In genomic region chr7:2909471-2910039, GRCh38 we compare ENCODE assay signal across 24 cellular contexts.
DNase-seq lines count a peak whose midpoint lies in the region; ATAC-seq and TF ChIP-seq lines count a peak whose summit lies in the region.
"Had no signal": no experiment of that assay in that cellular context is flagged by ENCODE, and none has a peak within 500 bp of the region (broad histone marks: within the 10 kb centered on the region; RNA-seq: fewer than 3 reads in every experiment).

No MANE protein-coding gene starts in this region.

- H3K79me2 ChIP-seq in OCI-LY1 (ENCODE audit: insufficient read depth, low read length): no peaks in the 10 kb centered on the region

- intact Hi-C loops in activated T-helper 2 cell treated with anti-CD3 and anti-CD28 coated beads, Interferon-gamma antibody, Interleukin-2, Interleukin-4, amounts not matched to agents 10 μg/mL and 5 μg/mL and 100 μg/mL, durations not matched to agents 14 hours and 24 hours and 36 hours (cut with micrococcal nuclease): no loop called here

- H3K4me3 Mint-ChIP-seq in activated T-cell treated with anti-CD3 and anti-CD28 coated beads, Interleukin-2, amount 50 U/mL, for 24 hours: no peak overlapping the region
- H3K4me3 Mint-ChIP-seq in activated T-cell treated with anti-CD3 and anti-CD28 coated beads, Interleukin-2, amount 50 U/mL, for 72 hours: no peak overlapping the region
- no peak overlapping the region for H3K4me3 Mint-ChIP-seq in memory B cell
- peak overlapping the region in 1 of 2 donors; percentile 32 for H3K4me3 Mint-ChIP-seq in stimulated activated naive B cell treated with anti-CD40 and anti-IgM and Interleukin-4, amounts not matched to agents 10 μg/mL and 1 μg/mL and 100 μg/mL, for 72 hours
- H3K4me3 Mint-ChIP-seq in activated T-helper 2 cell treated with anti-CD3 and anti-CD28 coated beads, Interferon-gamma antibody, Interleukin-2, Interleukin-4, amounts not matched to agents 10 μg/mL and 5 μg/mL and 100 μg/mL, durations not matched to agents 14 hours and 24 hours and 36 hours (ENCODE audit: low read depth): no peak overlapping the region
- H3K4me3 Mint-ChIP-seq: CD14-positive monocyte; CD4-positive, alpha-beta T cell; CD8-positive, alpha-beta memory T cell had no signal

- no peaks in the 10 kb centered on the region for H4K20me1 ChIP-seq in OCI-LY1 (ENCODE audit: insufficient read depth, low read length)
- H4K20me1 ChIP-seq: BLaER1 treated with 17β-estradiol and CSF1 and Interleukin-3, amounts not matched to agents 10 nM and 100 nM had no signal

- H3K4me2 ChIP-seq in OCI-LY1 (ENCODE audit: low read length): no peak overlapping the region
- H3K4me2 ChIP-seq: A549 had no signal

- no peak overlapping the region for H2AFZ ChIP-seq in OCI-LY1 (ENCODE audit: low read length)

- peaks cover 44% of the 10 kb centered on the region for H3K36me3 ChIP-seq in OCI-LY1 (ENCODE audit: insufficient read depth, low read length)
- H3K36me3 ChIP-seq: BE2C had no signal

- H3K27ac ChIP-seq in OCI-LY1 (ENCODE audit: low read depth, low read length, poor library complexity, severe bottlenecking): peak overlapping the region; percentile 66
- H3K27ac ChIP-seq: A549; BLaER1 treated with 17β-estradiol and CSF1 and Interleukin-3, amounts not matched to agents 10 nM and 100 nM had no signal

- H3F3A ChIP-seq in OCI-LY1 (ENCODE audit: insufficient read depth, low read length): no peaks in the 10 kb centered on the region

- H3K27me3 ChIP-seq in OCI-LY1 (ENCODE audit: insufficient read depth, low read length): no peaks in the 10 kb centered on the region
- H3K27me3 ChIP-seq: BE2C had no signal

- no peaks in the 10 kb centered on the region for H3K9me2 ChIP-seq in OCI-LY1 (ENCODE audit: low read depth, low read length)

- H3K4me1 Mint-ChIP-seq in activated T-cell treated with anti-CD3 and anti-CD28 coated beads, Interleukin-2, amount 50 U/mL, for 24 hours (ENCODE audit: low read depth): no peaks in the 10 kb centered on the region
- no peaks in the 10 kb centered on the region for H3K4me1 Mint-ChIP-seq in activated T-cell treated with anti-CD3 and anti-CD28 coated beads, Interleukin-2, amount 50 U/mL, for 72 hours (ENCODE audit: low read depth)
- peaks cover 3% of the 10 kb centered on the region for H3K4me1 Mint-ChIP-seq in memory B cell
- peaks cover 13 to 29% of the 10 kb centered on the region in 2 donors for H3K4me1 Mint-ChIP-seq in stimulated activated naive B cell treated with anti-CD40 and anti-IgM and Interleukin-4, amounts not matched to agents 10 μg/mL and 1 μg/mL and 100 μg/mL, for 72 hours
- no peaks in the 10 kb centered on the region for H3K4me1 Mint-ChIP-seq in activated T-helper 2 cell treated with anti-CD3 and anti-CD28 coated beads, Interferon-gamma antibody, Interleukin-2, Interleukin-4, amounts not matched to agents 10 μg/mL and 5 μg/mL and 100 μg/mL, durations not matched to agents 14 hours and 24 hours and 36 hours (ENCODE audit: low read depth)
- H3K4me1 Mint-ChIP-seq: CD14-positive monocyte; CD8-positive, alpha-beta memory T cell had no signal

- peaks cover 38% of the 10 kb centered on the region for H3K4me1 ChIP-seq in OCI-LY1 (ENCODE audit: insufficient read depth, low read length, severe bottlenecking)
- H3K4me1 ChIP-seq: A549, BE2C had no signal

- DNase-seq in activated T-cell treated with anti-CD3 and anti-CD28 coated beads, Interleukin-2, amount 50 U/mL, for 24 hours: no peak
- DNase-seq in activated T-cell treated with anti-CD3 and anti-CD28 coated beads, Interleukin-2, amount 50 U/mL, for 72 hours: no peak
- no peak for DNase-seq in memory B cell (ENCODE audit: low spot score in 2 of 2)
- DNase-seq in stimulated activated naive B cell treated with anti-CD40 and anti-IgM and Interleukin-4, amounts not matched to agents 10 μg/mL and 1 μg/mL and 100 μg/mL, for 72 hours: no peak
- no peak for DNase-seq in activated T-helper 2 cell treated with anti-CD3 and anti-CD28 coated beads, Interferon-gamma antibody, Interleukin-2, Interleukin-4, amounts not matched to agents 10 μg/mL and 5 μg/mL and 100 μg/mL, durations not matched to agents 14 hours and 24 hours and 36 hours (ENCODE audit: low spot score)
- DNase-seq in activated CD4-positive, alpha-beta T cell treated with anti-CD3 and anti-CD28 coated beads for 48 hours: no peak
- DNase-seq: 8988T; ACHN; AML-193; BE2C; Calu3; CD4-positive, alpha-beta T cell; CD8-positive, alpha-beta memory T cell; COR-L47; DMS53; DMS79 treated with DMSO at 0.1 percent for 48 hours; GF-D8; GOT3; H7; HCEC 1CT had no signal

- no peak overlapping the region for H3K4me3 ChIP-seq in OCI-LY1 (ENCODE audit: low read depth, low read length, poor library complexity, severe bottlenecking)
- H3K4me3 ChIP-seq: A549; BLaER1 treated with 17β-estradiol and CSF1 and Interleukin-3, amounts not matched to agents 10 nM and 100 nM had no signal

- peak overlapping the region; percentile 33 for H3K27ac Mint-ChIP-seq in activated T-cell treated with anti-CD3 and anti-CD28 coated beads, Interleukin-2, amount 50 U/mL, for 24 hours
- H3K27ac Mint-ChIP-seq in activated T-cell treated with anti-CD3 and anti-CD28 coated beads, Interleukin-2, amount 50 U/mL, for 72 hours: no peak overlapping the region
- peak overlapping the region; percentile 41 for H3K27ac Mint-ChIP-seq in memory B cell
- peak overlapping the region; percentile 42 for H3K27ac Mint-ChIP-seq in stimulated activated naive B cell treated with anti-CD40 and anti-IgM and Interleukin-4, amounts not matched to agents 10 μg/mL and 1 μg/mL and 100 μg/mL, for 72 hours
- H3K27ac Mint-ChIP-seq in activated T-helper 2 cell treated with anti-CD3 and anti-CD28 coated beads, Interferon-gamma antibody, Interleukin-2, Interleukin-4, amounts not matched to agents 10 μg/mL and 5 μg/mL and 100 μg/mL, durations not matched to agents 14 hours and 24 hours and 36 hours: no peak overlapping the region
- H3K27ac Mint-ChIP-seq: CD4-positive, alpha-beta T cell had no signal

- no peak for ATAC-seq in activated T-cell treated with anti-CD3 and anti-CD28 coated beads, Interleukin-2, amount 50 U/mL, for 72 hours (replicated peaks in 1 of 2)
- no peak for ATAC-seq in memory B cell (ENCODE audit: low read depth)
- ATAC-seq in stimulated activated naive B cell treated with anti-CD40 and anti-IgM and Interleukin-4, amounts not matched to agents 10 μg/mL and 1 μg/mL and 100 μg/mL, for 72 hours (replicated peaks): no peak
- ATAC-seq: A549 had no signal

- H3K9ac ChIP-seq in OCI-LY1 (ENCODE audit: low read length): no peak overlapping the region
- H3K9ac ChIP-seq: BLaER1 treated with 17β-estradiol and CSF1 and Interleukin-3, amounts not matched to agents 10 nM and 100 nM had no signal

- TF ChIP-seq CTCF in OCI-LY1 (IDR thresholded peaks at IDR 0.05; ENCODE audit: low read length): no peak

- peaks cover 84% of the 10 kb centered on the region for H3K36me3 Mint-ChIP-seq in activated T-cell treated with anti-CD3 and anti-CD28 coated beads, Interleukin-2, amount 50 U/mL, for 24 hours (ENCODE audit: low read depth)
- H3K36me3 Mint-ChIP-seq in activated T-cell treated with anti-CD3 and anti-CD28 coated beads, Interleukin-2, amount 50 U/mL, for 72 hours (ENCODE audit: insufficient read depth in 2 of 2): peaks cover 11 to 30% of the 10 kb centered on the region in 2 donors
- peaks cover 53% of the 10 kb centered on the region for H3K36me3 Mint-ChIP-seq in memory B cell
- H3K36me3 Mint-ChIP-seq in stimulated activated naive B cell treated with anti-CD40 and anti-IgM and Interleukin-4, amounts not matched to agents 10 μg/mL and 1 μg/mL and 100 μg/mL, for 72 hours: peaks cover 64 to 84% of the 10 kb centered on the region in 2 donors
- peaks cover 59% of the 10 kb centered on the region for H3K36me3 Mint-ChIP-seq in activated T-helper 2 cell treated with anti-CD3 and anti-CD28 coated beads, Interferon-gamma antibody, Interleukin-2, Interleukin-4, amounts not matched to agents 10 μg/mL and 5 μg/mL and 100 μg/mL, durations not matched to agents 14 hours and 24 hours and 36 hours (ENCODE audit: low read depth)
- H3K36me3 Mint-ChIP-seq: CD14-positive monocyte had no signal

- peaks cover 2% of the 10 kb centered on the region for H3K9me3 Mint-ChIP-seq in activated T-cell treated with anti-CD3 and anti-CD28 coated beads, Interleukin-2, amount 50 U/mL, for 24 hours
- H3K9me3 Mint-ChIP-seq in activated T-cell treated with anti-CD3 and anti-CD28 coated beads, Interleukin-2, amount 50 U/mL, for 72 hours: no peaks in the 10 kb centered on the region
- no peaks in the 10 kb centered on the region for H3K9me3 Mint-ChIP-seq in memory B cell
- peaks cover 6 to 7% of the 10 kb centered on the region in 2 donors for H3K9me3 Mint-ChIP-seq in stimulated activated naive B cell treated with anti-CD40 and anti-IgM and Interleukin-4, amounts not matched to agents 10 μg/mL and 1 μg/mL and 100 μg/mL, for 72 hours
- no peaks in the 10 kb centered on the region for H3K9me3 Mint-ChIP-seq in activated T-helper 2 cell treated with anti-CD3 and anti-CD28 coated beads, Interferon-gamma antibody, Interleukin-2, Interleukin-4, amounts not matched to agents 10 μg/mL and 5 μg/mL and 100 μg/mL, durations not matched to agents 14 hours and 24 hours and 36 hours
- H3K9me3 Mint-ChIP-seq: CD4-positive, alpha-beta T cell; CD8-positive, alpha-beta memory T cell had no signal

- H3K27me3 Mint-ChIP-seq in activated T-cell treated with anti-CD3 and anti-CD28 coated beads, Interleukin-2, amount 50 U/mL, for 24 hours: no peaks in the 10 kb centered on the region
- H3K27me3 Mint-ChIP-seq in activated T-cell treated with anti-CD3 and anti-CD28 coated beads, Interleukin-2, amount 50 U/mL, for 72 hours (ENCODE audit: low read depth): no peaks in the 10 kb centered on the region
- H3K27me3 Mint-ChIP-seq in memory B cell: no peaks in the 10 kb centered on the region
- no peaks in the 10 kb centered on the region for H3K27me3 Mint-ChIP-seq in stimulated activated naive B cell treated with anti-CD40 and anti-IgM and Interleukin-4, amounts not matched to agents 10 μg/mL and 1 μg/mL and 100 μg/mL, for 72 hours
- H3K27me3 Mint-ChIP-seq in activated T-helper 2 cell treated with anti-CD3 and anti-CD28 coated beads, Interferon-gamma antibody, Interleukin-2, Interleukin-4, amounts not matched to agents 10 μg/mL and 5 μg/mL and 100 μg/mL, durations not matched to agents 14 hours and 24 hours and 36 hours (ENCODE audit: low read depth): no peaks in the 10 kb centered on the region
- H3K27me3 Mint-ChIP-seq: CD4-positive, alpha-beta T cell; CD8-positive, alpha-beta memory T cell had no signal

- H3K9me3 ChIP-seq in OCI-LY1 (ENCODE audit: low read length): no peaks in the 10 kb centered on the region
- H3K9me3 ChIP-seq: A549, BE2C had no signal

Comparison
In these comparisons a context has a peak if more than half of its experiments do, and no peak if none do; other contexts are left out.
1. H3K27ac Mint-ChIP-seq: peak in activated T-cell treated with anti-CD3 and anti-CD28 coated beads, Interleukin-2, amount 50 U/mL, for 24 hours (single experiment), memory B cell (single experiment) and stimulated activated naive B cell treated with anti-CD40 and anti-IgM and Interleukin-4, amounts not matched to agents 10 μg/mL and 1 μg/mL and 100 μg/mL, for 72 hours (single experiment); none in activated T-cell treated with anti-CD3 and anti-CD28 coated beads, Interleukin-2, amount 50 U/mL, for 72 hours (single experiment) and activated T-helper 2 cell treated with anti-CD3 and anti-CD28 coated beads, Interferon-gamma antibody, Interleukin-2, Interleukin-4, amounts not matched to agents 10 μg/mL and 5 μg/mL and 100 μg/mL, durations not matched to agents 14 hours and 24 hours and 36 hours (single experiment).